24 cellular contexts compared by ENCODE assay signal in the genomic region with DNA sequence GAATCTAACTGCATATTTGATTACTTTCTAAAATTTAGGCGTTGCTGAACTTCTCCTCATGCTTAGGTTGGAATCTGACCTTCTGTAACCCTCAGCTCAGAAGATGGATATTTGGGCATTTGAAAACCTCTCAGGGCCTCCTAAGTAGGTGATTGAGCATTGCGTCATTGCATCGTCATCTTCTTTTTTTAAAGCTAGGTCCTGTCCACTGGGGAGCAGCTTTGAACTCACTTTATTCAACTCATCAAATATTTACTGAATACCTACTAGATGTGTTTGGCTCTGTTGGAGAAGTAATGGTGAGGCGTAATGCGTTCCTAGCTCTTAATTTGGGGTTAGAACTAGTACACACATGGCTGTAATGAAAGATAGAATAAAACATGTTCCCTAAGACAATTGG.
"Had no signal": no experiment of that assay in that cellular context is flagged by ENCODE, and none has a peak within 500 bp of the region (broad histone marks: within the 10 kb centered on the region; RNA-seq: fewer than 3 reads in every experiment).

No MANE protein-coding gene starts in this region.

- H3K4me3 Mint-ChIP-seq: activated naive CD8-positive, alpha-beta T cell; T-helper 1 cell treated with Interleukin-12 subunit alpha and Interleukin-12 subunit beta and Interleukin-4 antibody, amounts not matched to agents 30 μg/mL and 1 μg/mL, for 36 hours had no signal

- DNase-seq: activated CD4-positive, alpha-beta T cell treated with anti-CD3 and anti-CD28 coated beads for 48 hours; activated CD4-positive, alpha-beta T cell treated with anti-CD3 and anti-CD28 coated beads, Interleukin-2, amount 50 U/mL, for 48 hours; activated CD8-positive, alpha-beta memory T cell treated with anti-CD3 and anti-CD28 coated beads for 24 hours; activated effector memory CD4-positive, alpha-beta T cell treated with Interleukin-2 at 50 U/mL for 16 hours; activated naive CD4-positive, alpha-beta T cell treated with Interleukin-2 at 50 U/mL for 16 hours; anterior cingulate cortex; body of pancreas; cerebellar nuclear complex; colonic mucosa; effector memory CD4-positive, alpha-beta T cell; heart left ventricle; ovary; stimulated activated CD4-positive, alpha-beta T cell treated with anti-CD3 and anti-CD28 coated beads, Interleukin-15, amount 100 ng/mL, for 24 hours; stimulated activated CD4-positive, alpha-beta T cell treated with anti-CD3 and anti-CD28 coated beads, Interleukin-2, amount 100 ng/mL, for 24 hours; stimulated activated naive CD8-positive, alpha-beta T cell treated with anti-CD3 and anti-CD28 coated beads, Interleukin-15, Interleukin-2, amounts not matched to agents 100 U/mL and 50 U/mL, for 24 hours; SW 1271; T1000; testis; WERI-Rb-1 had no signal

- H3K9me3 ChIP-seq: body of pancreas, colonic mucosa, heart left ventricle, ovary, testis had no signal

- H3K27ac ChIP-seq: body of pancreas, colonic mucosa, ovary, testis, WERI-Rb-1 had no signal

- H3K36me3 Mint-ChIP-seq: activated naive CD8-positive, alpha-beta T cell had no signal

- ATAC-seq: activated CD4-positive, CD25-positive, alpha-beta regulatory T cell treated with anti-CD3 and anti-CD28 coated beads, Interleukin-2, amount 50 U/mL, for 24 hours; body of pancreas; stimulated activated naive CD8-positive, alpha-beta T cell treated with anti-CD3 and anti-CD28 coated beads, Interleukin-15, Interleukin-2, amounts not matched to agents 100 U/mL and 50 U/mL, for 24 hours had no signal

- H3K27ac Mint-ChIP-seq: activated naive CD8-positive, alpha-beta T cell; T-helper 1 cell treated with Interleukin-12 subunit alpha and Interleukin-12 subunit beta and Interleukin-4 antibody, amounts not matched to agents 30 μg/mL and 1 μg/mL, for 36 hours had no signal

- H3K27me3 ChIP-seq: body of pancreas, colonic mucosa, dorsolateral prefrontal cortex, heart left ventricle, ovary, testis had no signal

- H3K36me3 ChIP-seq: colonic mucosa, ovary, WERI-Rb-1 had no signal

- H3K4me3 ChIP-seq: body of pancreas, colonic mucosa, heart left ventricle, ovary, testis had no signal

- H3K9me3 Mint-ChIP-seq: T-helper 1 cell treated with Interleukin-12 subunit alpha and Interleukin-12 subunit beta and Interleukin-4 antibody, amounts not matched to agents 30 μg/mL and 1 μg/mL, for 36 hours had no signal

- H3K27me3 Mint-ChIP-seq: progenitor cell of endocrine pancreas had no signal
